ENCODE assay signal across 8 cellular contexts in genomic region chr17:29568331-29569244, GRCh38. TPM values are rescaled to one million over a fixed set of nuclear protein-coding genes. Genes with fewer than 3 reads are reported as not detected.
A peak's percentile ranks its signal among the peaks of the same experiment; 100 is the strongest.
DNase-seq lines count a peak whose midpoint lies in the region; ATAC-seq, FAIRE-seq and TF ChIP-seq lines count a peak whose summit lies in the region.

Gene TP53I13, plus strand, starts transcription at chr17:29568701. Its CDS starts 58 bp downstream, at chr17:29568759.

- ATAC-seq in GM21526 (IDR thresholded peaks at IDR 0.05; ENCODE audit: low FRiP score, unreplicated experiment): peak; percentile 33
- ATAC-seq in thoracic aorta (ENCODE audit: insufficient number of reproducible peaks, low FRiP score, low read depth): peak; percentile 23

- no peaks in the 10 kb centered on the region for H3K9me3 ChIP-seq in Karpas-422 (ENCODE audit: low read length)
- H3K9me3 ChIP-seq in neutrophil: no peaks in the 10 kb centered on the region
- H3K9me3 ChIP-seq in thoracic aorta: no peaks in the 10 kb centered on the region

- in situ Hi-C loops in Caki2 (cut with HindIII; ENCODE audit: low pct_unique_long_range_greater_than_20kb, low sequenced_read_pairs) (no loop called here), SK-MEL-5 (cut with HindIII; ENCODE audit: low pct_unique_long_range_greater_than_20kb, low sequenced_read_pairs) (no loop called here)

- H3K4me3 ChIP-seq in Karpas-422 (ENCODE audit: low read length): peak within 1 kb of the TSS; percentile 93
- peak within 1 kb of the TSS; percentile 72 to 73 for H3K4me3 ChIP-seq in neutrophil (ENCODE audit: low read depth in 1 of 2, low read length in 1 of 2)
- H3K4me3 ChIP-seq in thoracic aorta: peak within 1 kb of the TSS; percentile 92

- peaks cover 10% of the 10 kb centered on the region; the same call in 1 of the 2 replicates for H4K20me1 ChIP-seq in Karpas-422 (ENCODE audit: insufficient read depth, low read depth, low read length)

- H3K9me2 ChIP-seq in Karpas-422 (replicated peaks; ENCODE audit: insufficient read depth, low read length): no peaks in the 10 kb centered on the region

- peak within 1 kb of the TSS; percentile 87 for H3K4me2 ChIP-seq in Karpas-422 (ENCODE audit: low read depth, low read length, poor library complexity, severe bottlenecking)

- H3K36me3 ChIP-seq in Karpas-422 (ENCODE audit: insufficient read depth, low read length): peaks cover 4% of the 10 kb centered on the region; the same call in 1 of the 2 replicates
- peaks cover 3% of the 10 kb centered on the region for H3K36me3 ChIP-seq in neutrophil
- H3K36me3 ChIP-seq in thoracic aorta: no peaks in the 10 kb centered on the region

- H3K4me1 ChIP-seq in Karpas-422 (ENCODE audit: low read length): peaks cover 30% of the 10 kb centered on the region
- peaks cover 35 to 45% of the 10 kb centered on the region in 2 experiments for H3K4me1 ChIP-seq in neutrophil (ENCODE audit: control insufficient read depth in 1 of 2, insufficient read depth in 1 of 2, low read depth in 1 of 2, low read length in 1 of 2)
- peaks cover 9 to 54% of the 10 kb centered on the region in 2 donors for H3K4me1 ChIP-seq in thoracic aorta (ENCODE audit: control insufficient read depth in 1 of 2, low read depth in 2 of 2)

- TF ChIP-seq CTCF in neutrophil (IDR thresholded peaks at IDR 0.05) (no peak), thoracic aorta (IDR thresholded peaks at IDR 0.05) (no peak)

- no peak for FAIRE-seq in frontal cortex (lab: Jason Lieb, UNC)

- H2AFZ ChIP-seq in Karpas-422 (ENCODE audit: low read length): peak within 1 kb of the TSS; percentile 79; the same call in 1 of the 2 replicates

- no peaks in the 10 kb centered on the region for H3K27me3 ChIP-seq in Karpas-422 (ENCODE audit: low read length)
- peaks cover 65% of the 10 kb centered on the region for H3K27me3 ChIP-seq in neutrophil
- no peaks in the 10 kb centered on the region for H3K27me3 ChIP-seq in thoracic aorta (replicated peaks; ENCODE audit: insufficient read depth)

- peak within 1 kb of the TSS; percentile 89 for H3K27ac ChIP-seq in Karpas-422 (ENCODE audit: low read length)
- H3K27ac ChIP-seq in neutrophil: peak within 1 kb of the TSS; percentile 25
- peak within 1 kb of the TSS; percentile 82 to 93 for H3K27ac ChIP-seq in thoracic aorta

- DNase-seq in Caki2 (ENCODE audit: low read depth) (peak; percentile 81), Karpas-422 (peak; percentile 97), SK-MEL-5 (ENCODE audit: low read depth, low spot score) (peak; percentile 82), frontal cortex (ENCODE audit: low spot score in 2 of 2) (peak; percentile 89 to 93), thoracic aorta (ENCODE audit: low spot score) (no peak)
- DNase-seq in activated gamma-delta T cell treated with anti-CD3 and anti-CD28 coated beads, Interleukin-2, amount 50 U/mL, for 16 hours (ENCODE audit: low read depth): peak; percentile 75

- H3K9ac ChIP-seq in Karpas-422 (ENCODE audit: low read length): peak within 1 kb of the TSS; percentile 90

- peaks cover 28% of the 10 kb centered on the region for H3K79me2 ChIP-seq in Karpas-422 (ENCODE audit: low read length)

RNA-seq across cellular contexts. Expression of gene TP53I13, which starts in this region (rescaled TPM):
- total RNA-seq in Caki2 (2014; rRNA removed; shearing (Covaris generic); ENCODE audit: low replicate concordance): 113 and 134 TPM in 2 replicates
- 43.8 and 122 TPM in 2 replicates for total RNA-seq in Karpas-422 (2014; rRNA removed; shearing (Covaris generic); ENCODE audit: low replicate concordance)
- total RNA-seq in SK-MEL-5 (2014; rRNA removed; shearing (Covaris generic)): 54.9 and 71.5 TPM in 2 replicates
- 96.2 and 112 TPM in 2 replicates for polyA plus RNA-seq in SK-MEL-5 (2015; cell fraction: cytosol; rRNA removed)
- polyA plus RNA-seq in SK-MEL-5 (2015; cell fraction: nucleus; rRNA removed): 56.2 and 78.7 TPM in 2 replicates
- total RNA-seq in frontal cortex (4.9 TPM), thoracic aorta (10 to 100 TPM; 54.4 to 92.6 TPM)

Comparison
In these comparisons a context has a peak if more than half of its experiments do, and no peak if none do; other contexts are left out.
1. H3K27ac ChIP-seq: peak in every context shown above with its lines; median percentile 89 in Karpas-422; 88 in thoracic aorta; 25 in neutrophil.